17 cellular contexts compared by ENCODE assay signal in the genomic region with DNA sequence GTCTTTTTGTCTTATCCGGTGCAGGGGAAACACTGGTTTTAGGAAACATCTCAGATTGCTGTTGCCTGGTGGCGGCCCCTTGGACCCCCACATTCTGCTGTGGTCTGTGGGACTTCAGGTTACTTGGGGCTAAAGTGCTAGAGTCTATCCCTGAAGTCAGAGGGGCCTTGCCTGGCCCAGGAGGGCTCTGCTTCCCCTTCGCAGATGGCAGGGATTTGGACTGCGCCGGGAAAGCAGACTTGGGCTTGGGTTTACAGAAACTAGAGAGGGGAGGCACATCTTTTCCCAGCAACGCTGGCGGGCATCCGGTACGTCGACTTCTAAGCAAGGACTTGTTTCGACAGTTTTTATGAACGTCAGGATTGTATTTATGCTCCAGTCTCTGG. TPM values are rescaled to one million over a fixed set of nuclear protein-coding genes. Genes with fewer than 3 reads are reported as not detected.
DNase-seq lines count a peak whose midpoint lies in the region; ATAC-seq and TF ChIP-seq lines count a peak whose summit lies in the region.
"Had no signal": no experiment of that assay in that cellular context is flagged by ENCODE, and none has a peak within 500 bp of the region (broad histone marks: within the 10 kb centered on the region; RNA-seq: fewer than 3 reads in every experiment).

No MANE protein-coding gene starts in this region.

- ATAC-seq in effector memory CD8-positive, alpha-beta T cell (replicated peaks), result no peak
- no peak for ATAC-seq in upper lobe of right lung

- peaks cover 93% of the 10 kb centered on the region for H3K4me1 Mint-ChIP-seq in activated T-cell treated with anti-CD3 and anti-CD28 coated beads, Interleukin-2, amount 50 U/mL, for 24 hours (ENCODE audit: low read depth)
- peaks cover 68 to 88% of the 10 kb centered on the region in 2 donors for H3K4me1 Mint-ChIP-seq in effector memory CD8-positive, alpha-beta T cell (ENCODE audit: low read depth in 2 of 2)

- H3K9me3 ChIP-seq in upper lobe of right lung, result no peaks in the 10 kb centered on the region
- H3K9me3 ChIP-seq: Caco-2 had no signal

- no peak overlapping the region for H3K4me3 ChIP-seq in upper lobe of right lung
- H3K4me3 ChIP-seq: skin epidermis had no signal

- no peaks in the 10 kb centered on the region for H3K27me3 ChIP-seq in upper lobe of right lung

- intact Hi-C loops in upper lobe of right lung (cut with DNase I), result loop anchor here (10.0 kb wide), 1 partner anchor 339 kb away; no protein-coding TSS in a partner anchor

- no peak for TF ChIP-seq CTCF in RWPE1 (conservative IDR thresholded peaks at IDR 0.05; ENCODE audit: low read depth)
- no peak for TF ChIP-seq CTCF in upper lobe of right lung (IDR thresholded peaks at IDR 0.05)

- CTCF ChIA-PET in RWPE1 (lab: Yijun Ruan, JAX), result interaction anchor here (0.6 to 1.2 kb wide), 3 partner anchors 102 to 1264 kb away, joined by 3 to 5 read pairs (median 5); no protein-coding TSS in a partner anchor

- H3K36me3 ChIP-seq in upper lobe of right lung, result peaks cover 68% of the 10 kb centered on the region

- H3K4me1 ChIP-seq in upper lobe of right lung, result peaks cover 26% of the 10 kb centered on the region

- H3K27ac ChIP-seq in RWPE1 (peak overlapping the region; percentile 30), upper lobe of right lung (no peak overlapping the region)

- POLR2A ChIA-PET in RWPE1 (lab: Yijun Ruan, JAX; ENCODE audit: low non-redundant PET), result no interaction called here

- DNase-seq in activated T-cell treated with anti-CD3 and anti-CD28 coated beads, Interleukin-2, amount 50 U/mL, for 24 hours, result peak; percentile 25
- no peak for DNase-seq in activated T-cell treated with anti-CD3 and anti-CD28 coated beads, Interleukin-2, amount 50 U/mL, for 1 hour
- DNase-seq in RWPE1 (ENCODE audit: low spot score) (no peak), NCI-H1105 (lab: John Stamatoyannopoulos, UW) (no peak), 8988T (no peak), upper lobe of right lung (no peak)
- no peak for DNase-seq in effector memory CD8-positive, alpha-beta T cell
- DNase-seq in stimulated activated CD8-positive, alpha-beta memory T cell treated with anti-CD3 and anti-CD28 coated beads, Interleukin-4, amount 100 ng/mL, for 48 hours, result peak; percentile 24
- DNase-seq: ACHN; activated CD4-positive, CD25-positive, alpha-beta regulatory T cell; cerebellar nuclear complex; foreskin melanocyte; IMR-90; NCI-H82; SW 1271 had no signal

- H3K4me3 Mint-ChIP-seq in activated T-cell treated with anti-CD3 and anti-CD28 coated beads, Interleukin-2, amount 50 U/mL, for 24 hours, result no peak overlapping the region
- peak overlapping the region; percentile 63 to 74 for H3K4me3 Mint-ChIP-seq in effector memory CD8-positive, alpha-beta T cell

- peak overlapping the region; percentile 94 for H3K27ac Mint-ChIP-seq in activated T-cell treated with anti-CD3 and anti-CD28 coated beads, Interleukin-2, amount 50 U/mL, for 24 hours
- H3K27ac Mint-ChIP-seq in effector memory CD8-positive, alpha-beta T cell, result peak overlapping the region; percentile 92

- no peaks in the 10 kb centered on the region for H3K9me3 Mint-ChIP-seq in activated T-cell treated with anti-CD3 and anti-CD28 coated beads, Interleukin-2, amount 50 U/mL, for 24 hours
- H3K9me3 Mint-ChIP-seq in effector memory CD8-positive, alpha-beta T cell, result no peaks in the 10 kb centered on the region

- peaks cover 98% of the 10 kb centered on the region for H3K36me3 Mint-ChIP-seq in activated T-cell treated with anti-CD3 and anti-CD28 coated beads, Interleukin-2, amount 50 U/mL, for 24 hours (ENCODE audit: low read depth)
- peaks cover 94% of the 10 kb centered on the region for H3K36me3 Mint-ChIP-seq in effector memory CD8-positive, alpha-beta T cell (ENCODE audit: insufficient read depth)

- H3K27me3 Mint-ChIP-seq in activated T-cell treated with anti-CD3 and anti-CD28 coated beads, Interleukin-2, amount 50 U/mL, for 24 hours, result no peaks in the 10 kb centered on the region
- H3K27me3 Mint-ChIP-seq in effector memory CD8-positive, alpha-beta T cell, result no peaks in the 10 kb centered on the region

RNA-seq across cellular contexts. Expression of gene ZNF217, which starts 17.5 kb away (rescaled TPM):
- total RNA-seq in upper lobe of right lung, result 30.9 TPM

Comparison
In these comparisons a context has a peak if more than half of its experiments do, and no peak if none do; other contexts are left out.
1. DNase-seq: peak in activated T-cell treated with anti-CD3 and anti-CD28 coated beads, Interleukin-2, amount 50 U/mL, for 24 hours (single experiment) and stimulated activated CD8-positive, alpha-beta memory T cell treated with anti-CD3 and anti-CD28 coated beads, Interleukin-4, amount 100 ng/mL, for 48 hours (single experiment); none in activated T-cell treated with anti-CD3 and anti-CD28 coated beads, Interleukin-2, amount 50 U/mL, for 1 hour (single experiment), RWPE1 (single experiment), effector memory CD8-positive, alpha-beta T cell (0 of 3), NCI-H1105 (single experiment), 8988T (single experiment) and upper lobe of right lung (single experiment).